In the genomic region with DNA sequence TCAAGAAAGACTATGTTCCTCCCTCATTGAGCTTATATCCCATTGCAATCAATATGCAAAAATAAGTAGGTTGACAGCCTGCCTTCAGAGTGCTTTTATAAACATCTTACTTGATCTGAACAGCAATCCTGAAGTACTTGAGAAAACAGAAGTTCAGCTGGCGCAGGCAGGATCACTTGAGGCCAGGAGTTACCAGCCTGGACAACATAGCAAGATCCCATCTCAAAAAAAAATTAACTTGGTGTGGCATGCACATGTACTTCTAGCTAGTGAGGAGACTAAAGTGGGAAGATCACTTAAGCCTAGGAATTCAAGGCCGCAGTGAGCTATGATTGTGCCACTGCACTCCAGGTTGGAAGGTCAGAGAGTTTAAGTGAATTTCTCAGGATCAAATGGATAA, we compare ENCODE assay signal across 22 cellular contexts. TPM values are rescaled to one million over a fixed set of nuclear protein-coding genes. Genes with fewer than 3 reads are reported as not detected.
DNase-seq lines count a peak whose midpoint lies in the region; ATAC-seq, FAIRE-seq and TF ChIP-seq lines count a peak whose summit lies in the region.
"Had no signal": no experiment of that assay in that cellular context is flagged by ENCODE, and none has a peak within 500 bp of the region (broad histone marks: within the 10 kb centered on the region; RNA-seq: fewer than 3 reads in every experiment).

No MANE protein-coding gene starts in this region.

- H3K9ac ChIP-seq in astrocyte (ENCODE audit: low read length): no peak overlapping the region

- H3K4me1 Mint-ChIP-seq in activated T-cell treated with anti-CD3 and anti-CD28 coated beads, Interleukin-2, amount 50 U/mL, for 24 hours (ENCODE audit: low read depth): peaks cover 45% of the 10 kb centered on the region
- H3K4me1 Mint-ChIP-seq in activated T-cell treated with anti-CD3 and anti-CD28 coated beads, Interleukin-2, amount 50 U/mL, for 4 hours (ENCODE audit: low read depth): peaks cover 29% of the 10 kb centered on the region
- peaks cover 8% of the 10 kb centered on the region for H3K4me1 Mint-ChIP-seq in astrocyte (ENCODE audit: low read depth, unreplicated experiment)

- H3K27ac ChIP-seq in HEK293 (ENCODE audit: extremely low read depth, low read depth, low read length) (no peak overlapping the region), astrocyte (ENCODE audit: low read depth, low read length) (no peak overlapping the region), thyroid gland (peak overlapping the region in 2 of 3 donors; percentile 16 to 68)
- H3K27ac ChIP-seq: 22Rv1, A549, C4-2B had no signal

- H3K27ac Mint-ChIP-seq in activated T-cell treated with anti-CD3 and anti-CD28 coated beads, Interleukin-2, amount 50 U/mL, for 24 hours: peak overlapping the region; percentile 61
- H3K27ac Mint-ChIP-seq in astrocyte (ENCODE audit: unreplicated experiment): peak overlapping the region; percentile 58
- H3K27ac Mint-ChIP-seq: CD4-positive, alpha-beta T cell had no signal

- H2AFZ ChIP-seq in astrocyte (ENCODE audit: low read depth, low read length): no peak overlapping the region

- no peak overlapping the region for H3K4me3 Mint-ChIP-seq in activated T-cell treated with anti-CD3 and anti-CD28 coated beads, Interleukin-2, amount 50 U/mL, for 24 hours
- H3K4me3 Mint-ChIP-seq in activated T-cell treated with anti-CD3 and anti-CD28 coated beads, Interleukin-2, amount 50 U/mL, for 4 hours: no peak overlapping the region
- no peak overlapping the region for H3K4me3 Mint-ChIP-seq in astrocyte (ENCODE audit: unreplicated experiment)
- H3K4me3 Mint-ChIP-seq: CD4-positive, alpha-beta T cell; IgD-negative memory B cell had no signal

- no peaks in the 10 kb centered on the region for H3K9me3 Mint-ChIP-seq in activated T-cell treated with anti-CD3 and anti-CD28 coated beads, Interleukin-2, amount 50 U/mL, for 24 hours
- H3K9me3 Mint-ChIP-seq in activated T-cell treated with anti-CD3 and anti-CD28 coated beads, Interleukin-2, amount 50 U/mL, for 4 hours: no peaks in the 10 kb centered on the region
- no peaks in the 10 kb centered on the region for H3K9me3 Mint-ChIP-seq in astrocyte (ENCODE audit: unreplicated experiment)
- H3K9me3 Mint-ChIP-seq: CD4-positive, alpha-beta T cell; IgD-negative memory B cell had no signal

- peaks cover 23 to 86% of the 10 kb centered on the region in 2 experiments; a peak in 2 of 3 replicates for H3K36me3 ChIP-seq in HEK293 (ENCODE audit: control insufficient read depth in 2 of 2, insufficient read depth in 1 of 2, low read length in 2 of 2)
- peaks cover 16% of the 10 kb centered on the region for H3K36me3 ChIP-seq in astrocyte (ENCODE audit: insufficient read depth, low read length)
- no peaks in the 10 kb centered on the region for H3K36me3 ChIP-seq in thyroid gland

- no peaks in the 10 kb centered on the region for H3K27me3 Mint-ChIP-seq in activated T-cell treated with anti-CD3 and anti-CD28 coated beads, Interleukin-2, amount 50 U/mL, for 24 hours
- H3K27me3 Mint-ChIP-seq in activated T-cell treated with anti-CD3 and anti-CD28 coated beads, Interleukin-2, amount 50 U/mL, for 4 hours (ENCODE audit: low read depth): no peaks in the 10 kb centered on the region
- H3K27me3 Mint-ChIP-seq in astrocyte (ENCODE audit: low read depth, unreplicated experiment): no peaks in the 10 kb centered on the region
- H3K27me3 Mint-ChIP-seq: CD4-positive, alpha-beta T cell; IgD-negative memory B cell had no signal

- intact Hi-C loops in thyroid gland (cut with DNase I): no loop called here

- H3K4me3 ChIP-seq in HEK293 (ENCODE audit: low read depth, low read length) (no peak overlapping the region), astrocyte (ENCODE audit: insufficient read depth, low read depth, low read length) (no peak overlapping the region), thyroid gland (replicated peaks in 1 of 3) (no peak overlapping the region)
- H3K4me3 ChIP-seq: A549 had no signal

- H3K4me1 ChIP-seq in HEK293 (ENCODE audit: control insufficient read depth, insufficient read depth, low read length): no peaks in the 10 kb centered on the region
- H3K4me1 ChIP-seq in astrocyte (ENCODE audit: insufficient read depth, low read length): no peaks in the 10 kb centered on the region
- H3K4me1 ChIP-seq in thyroid gland: peaks cover 34 to 38% of the 10 kb centered on the region in 2 donors
- H3K4me1 ChIP-seq: Caco-2 had no signal

- peaks cover 54% of the 10 kb centered on the region for H4K20me1 ChIP-seq in astrocyte (ENCODE audit: insufficient read depth, low read length)

- TF ChIP-seq CTCF in HEK293 (tag by site-specific recombination; IDR thresholded peaks at IDR 0.05) (no peak), astrocyte (IDR thresholded peaks at IDR 0.05; ENCODE audit: insufficient read depth, low read depth, low read length) (no peak), thyroid gland (IDR thresholded peaks at IDR 0.05) (no peak)

- H3K27me3 ChIP-seq in astrocyte (ENCODE audit: insufficient read depth, low read length) (no peaks in the 10 kb centered on the region), thyroid gland (no peaks in the 10 kb centered on the region)

- H3K4me2 ChIP-seq in astrocyte (ENCODE audit: low read length): no peak overlapping the region
- H3K4me2 ChIP-seq: A549 had no signal

- TF ChIP-seq POLR2A in thyroid gland (IDR thresholded peaks at IDR 0.05): no peak

- no peak for FAIRE-seq in astrocyte (lab: Jason Lieb, UNC)
- FAIRE-seq: A549, D721Med, G401.6, GM12892, GM18507, HTR-8/SVneo had no signal

- no peak for DNase-seq in activated T-cell treated with anti-CD3 and anti-CD28 coated beads, Interleukin-2, amount 50 U/mL, for 24 hours
- DNase-seq in activated T-cell treated with anti-CD3 and anti-CD28 coated beads, Interleukin-2, amount 50 U/mL, for 4 hours: no peak
- no peak for DNase-seq in astrocyte (ENCODE audit: low read depth)
- DNase-seq in thyroid gland: no peak
- no peak for DNase-seq in stimulated activated CD4-positive, alpha-beta T cell treated with anti-CD3 and anti-CD28 coated beads, Interleukin-2, amount 100 ng/mL, for 48 hours
- DNase-seq: AML-193; Caco-2; CD4-positive, alpha-beta T cell; GOT3; H7 had no signal

- peaks cover 93% of the 10 kb centered on the region for H3K79me2 ChIP-seq in astrocyte (ENCODE audit: insufficient read depth, low read length)

- H3K9me3 ChIP-seq in HEK293 (ENCODE audit: control insufficient read depth, insufficient read depth, low read depth, low read length): no peaks in the 10 kb centered on the region
- no peaks in the 10 kb centered on the region for H3K9me3 ChIP-seq in astrocyte (ENCODE audit: insufficient read depth, low read depth, low read length)
- H3K9me3 ChIP-seq in thyroid gland: no peaks in the 10 kb centered on the region
- H3K9me3 ChIP-seq: A549, Caco-2 had no signal

- no peak for ATAC-seq in activated T-cell treated with anti-CD3 and anti-CD28 coated beads, Interleukin-2, amount 50 U/mL, for 4 hours
- ATAC-seq in HG03045 (IDR thresholded peaks at IDR 0.05; ENCODE audit: unreplicated experiment): no peak
- ATAC-seq: A549, HCT116 had no signal

- peaks cover 94% of the 10 kb centered on the region for H3K36me3 Mint-ChIP-seq in activated T-cell treated with anti-CD3 and anti-CD28 coated beads, Interleukin-2, amount 50 U/mL, for 24 hours (ENCODE audit: low read depth)
- H3K36me3 Mint-ChIP-seq in activated T-cell treated with anti-CD3 and anti-CD28 coated beads, Interleukin-2, amount 50 U/mL, for 4 hours (ENCODE audit: insufficient read depth): peaks cover 27% of the 10 kb centered on the region
- H3K36me3 Mint-ChIP-seq in astrocyte (ENCODE audit: low read depth, unreplicated experiment): peaks cover 26% of the 10 kb centered on the region

- 100% methylated on average over 2 of the region's 2 CpGs for WGBS in thyroid gland, 2 donors

- POLR2A ChIA-PET in HEK293 (lab: Yijun Ruan, JAX): interaction anchor here (0.6 to 1.0 kb wide), 2 partner anchors 9 to 485 kb away, joined by 3 read pairs; no protein-coding TSS in a partner anchor

- CTCF ChIA-PET in HEK293 (lab: Yijun Ruan, JAX): interaction anchor here (2.6 kb wide), 1 partner anchor 45 kb away, joined by 10 read pairs; no protein-coding TSS in a partner anchor

TF ChIP-seq in HEK293, 187 proteins besides CTCF, POLR2A, EP300 and RAD21:
- no peak for TF ChIP-seq ZSCAN18 (tag by site-specific recombination; IDR thresholded peaks at IDR 0.05)
- peak; percentile 91 for TF ChIP-seq ZNF121 (tag by site-specific recombination; IDR thresholded peaks at IDR 0.05)
TF ChIP-seq in HEK293: peak in this region for 1.

RNA-seq across cellular contexts. Expression of gene LUC7L2, which starts 30.1 kb away (rescaled TPM):
- total RNA-seq in activated T-cell treated with anti-CD3 and anti-CD28 coated beads, Interleukin-2, amount 50 U/mL, for 4 hours: 100 to 1,000 TPM; 198 to 214 (median 207) TPM
- 87.8 and 91.8 TPM in 2 replicates for total RNA-seq in astrocyte
- 100 to 1,000 TPM; 125 to 179 (median 145) TPM for total RNA-seq in thyroid gland

RNA-seq across cellular contexts. Expression of gene FMC1, which starts 48.6 kb away (rescaled TPM):
- 1 to 10 TPM; 4.5 to 8.7 (median 5.9) TPM for total RNA-seq in activated T-cell treated with anti-CD3 and anti-CD28 coated beads, Interleukin-2, amount 50 U/mL, for 4 hours
- 3.0 and 8.4 TPM in 2 replicates for total RNA-seq in astrocyte
- total RNA-seq in thyroid gland: 10 to 100 TPM; 11.9 to 26.4 (median 23.0) TPM

Comparison
In these comparisons a context has a peak if more than half of its experiments do, and no peak if none do; other contexts are left out.
1. H3K27ac ChIP-seq: peak in thyroid gland (2 of 3); none in HEK293 (single experiment) and astrocyte (single experiment).